Comparison of ENCODE assay signal across 10 cellular contexts in genomic region chr12:124454352-124454725, GRCh38.
A peak's percentile ranks its signal among the peaks of the same experiment; 100 is the strongest.
DNase-seq lines count a peak whose midpoint lies in the region; ATAC-seq and TF ChIP-seq lines count a peak whose summit lies in the region.
"Had no signal": no experiment of that assay in that cellular context is flagged by ENCODE, and none has a peak within 500 bp of the region (broad histone marks: within the 10 kb centered on the region; RNA-seq: fewer than 3 reads in every experiment).

No MANE protein-coding gene starts in this region.

- peak overlapping the region; percentile 64 for H3K9ac ChIP-seq in GM23248

- intact Hi-C loops in heart right ventricle (cut with DNase I), result loop anchor here in 5 of 10 donors (5.0 to 10.0 kb wide), 6 partner anchors 60 to 310 kb away; partner anchors contain the start of gene NCOR2 (in 1 of the 5)

- ATAC-seq in T-helper 17 cell, result no peak
- no peak for ATAC-seq in heart right ventricle
- ATAC-seq in GM21367 (IDR thresholded peaks at IDR 0.05; ENCODE audit: unreplicated experiment), result no peak
- no peak for ATAC-seq in activated naive CD4-positive, alpha-beta T cell treated with anti-CD3 and anti-CD28 coated beads, Interleukin-2, amount 50 U/mL, for 72 hours

- no peak for TF ChIP-seq CTCF in heart right ventricle (IDR thresholded peaks at IDR 0.05)

- H3F3A ChIP-seq in GM23248 (ENCODE audit: insufficient read depth), result peaks cover 24% of the 10 kb centered on the region

- no peaks in the 10 kb centered on the region for H3K9me2 ChIP-seq in GM23248 (ENCODE audit: insufficient read depth)

- H3K79me2 ChIP-seq in GM23248 (ENCODE audit: insufficient read depth), result peaks cover 17% of the 10 kb centered on the region

- H3K4me1 Mint-ChIP-seq in T-helper 17 cell, result peaks cover 37% of the 10 kb centered on the region

- H4K20me1 ChIP-seq in GM23248 (ENCODE audit: insufficient read depth), result no peaks in the 10 kb centered on the region

- H3K4me1 ChIP-seq in GM23248 (ENCODE audit: insufficient read depth) (peaks cover 38% of the 10 kb centered on the region), heart right ventricle (peaks cover 34 to 80% (median 73%) of the 10 kb centered on the region in 9 donors)

- no peak for DNase-seq in GM23248
- no peak for DNase-seq in T-helper 17 cell
- no peak for DNase-seq in heart right ventricle
- no peak for DNase-seq in NCI-H2107 (lab: John Stamatoyannopoulos, UW)
- no peak for DNase-seq in activated naive CD4-positive, alpha-beta T cell treated with anti-CD3 and anti-CD28 coated beads, Interleukin-2, amount 50 U/mL, for 72 hours (ENCODE audit: low spot score in 2 of 2)
- DNase-seq in DMS 273 (lab: John Stamatoyannopoulos, UW; ENCODE audit: unreplicated experiment), result no peak
- DNase-seq: activated CD4-positive, alpha-beta T cell treated with anti-CD3 and anti-CD28 coated beads for 48 hours; Kasumi-1 had no signal

- peaks cover 0 to 2% of the 10 kb centered on the region in 2 donors for H3K9me3 Mint-ChIP-seq in activated naive CD4-positive, alpha-beta T cell treated with anti-CD3 and anti-CD28 coated beads, Interleukin-2, amount 50 U/mL, for 72 hours

- H3K27ac ChIP-seq in GM23248 (peak overlapping the region; percentile 79), heart right ventricle (peak overlapping the region; percentile 61 to 95 (median 88)), skin epidermis (peak overlapping the region in 20 of 21 experiments; percentile 9 to 82 (median 69))

- no peak overlapping the region for H3K4me2 ChIP-seq in GM23248 (ENCODE audit: unreplicated experiment)

- H3K27me3 ChIP-seq in GM23248 (replicated peaks; ENCODE audit: insufficient read depth) (no peaks in the 10 kb centered on the region), heart right ventricle (no peaks in the 10 kb centered on the region)

- H3K36me3 Mint-ChIP-seq in T-helper 17 cell (ENCODE audit: low read depth), result no peaks in the 10 kb centered on the region
- peaks cover 0 to 11% of the 10 kb centered on the region in 2 donors for H3K36me3 Mint-ChIP-seq in activated naive CD4-positive, alpha-beta T cell treated with anti-CD3 and anti-CD28 coated beads, Interleukin-2, amount 50 U/mL, for 72 hours

- in situ Hi-C loops in GM23248 (cut with MboI), result no loop called here

- no peaks in the 10 kb centered on the region for H3K36me3 ChIP-seq in GM23248 (ENCODE audit: low read depth)
- peaks cover 0 to 49% (median under 1%) of the 10 kb centered on the region in 9 donors for H3K36me3 ChIP-seq in heart right ventricle

- H3K9me3 ChIP-seq in GM23248 (ENCODE audit: low read depth), result no peaks in the 10 kb centered on the region
- H3K9me3 ChIP-seq in T-helper 17 cell (ENCODE audit: control insufficient read depth, low read length, poor library complexity, severe bottlenecking), result no peaks in the 10 kb centered on the region
- H3K9me3 ChIP-seq in heart right ventricle, result peaks cover 0 to 2% (median 0%) of the 10 kb centered on the region in 11 donors

- peak overlapping the region; percentile 81 for H3K4me3 Mint-ChIP-seq in T-helper 17 cell

- 52 to 55% methylated on average over 10 to 11 of the region's 11 CpGs for WGBS in GM23248 (ENCODE audit: low coverage in 1 of 2, low lambda C conversion rate in 2 of 2, missing lambda C conversion rate in 2 of 2), 2 experiments
- WGBS in heart right ventricle, 2 donors, result 42 to 62% methylated on average over 11 of the region's 11 CpGs

- no peaks in the 10 kb centered on the region for H3K27me3 Mint-ChIP-seq in T-helper 17 cell

- H3K4me3 ChIP-seq in GM23248, result no peak overlapping the region
- peak overlapping the region in 1 of 10 donors; percentile 25 for H3K4me3 ChIP-seq in heart right ventricle
- no peak overlapping the region for H3K4me3 ChIP-seq in skin epidermis

- H2AFZ ChIP-seq in GM23248, result no peak overlapping the region

- H3K27ac Mint-ChIP-seq in T-helper 17 cell, result peak overlapping the region; percentile 77
- no peak overlapping the region for H3K27ac Mint-ChIP-seq in activated naive CD4-positive, alpha-beta T cell treated with anti-CD3 and anti-CD28 coated beads, Interleukin-2, amount 50 U/mL, for 72 hours
